ENCODE assay signal across 14 cellular contexts in the genomic region with DNA sequence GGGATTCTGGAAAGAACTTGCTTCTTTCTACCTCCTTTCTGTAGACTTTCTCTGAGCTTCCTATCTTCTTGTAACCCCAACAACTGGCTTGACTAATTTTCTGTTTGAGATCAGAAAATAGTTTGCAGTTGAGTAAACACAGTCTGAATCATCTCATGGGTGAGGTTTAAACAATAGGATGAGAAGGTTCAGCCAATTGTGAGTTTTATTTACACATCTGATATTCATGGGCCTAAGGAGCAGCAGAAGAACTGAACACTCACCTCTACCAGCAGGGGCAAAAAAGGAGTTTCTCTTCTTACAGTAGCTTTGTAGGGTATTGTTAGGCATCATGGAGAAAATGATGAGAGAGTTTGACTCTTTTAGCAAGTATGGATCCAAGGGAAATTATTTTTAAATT. TPM values are rescaled to one million over a fixed set of nuclear protein-coding genes. Genes with fewer than 3 reads are reported as not detected.
DNase-seq lines count a peak whose midpoint lies in the region; ATAC-seq, FAIRE-seq and TF ChIP-seq lines count a peak whose summit lies in the region.
"Had no signal": no experiment of that assay in that cellular context is flagged by ENCODE, and none has a peak within 500 bp of the region (broad histone marks: within the 10 kb centered on the region; RNA-seq: fewer than 3 reads in every experiment).

No MANE protein-coding gene starts in this region.

- no peak overlapping the region for H3K9ac ChIP-seq in HCT116 (ENCODE audit: low read length)
- no peak overlapping the region for H3K9ac ChIP-seq in astrocyte (ENCODE audit: low read length)

- H3K27ac Mint-ChIP-seq in astrocyte (ENCODE audit: unreplicated experiment) (no peak overlapping the region), Calu3 (ENCODE audit: unreplicated experiment) (no peak overlapping the region)
- H3K27ac Mint-ChIP-seq: activated CD8-positive, alpha-beta memory T cell treated with anti-CD3 and anti-CD28 coated beads, Interleukin-2, amount 10 ng/mL, durations not matched to agents 7 days and 5 days; IgD-negative memory B cell; stimulated activated memory B cell treated with anti-CD40 and anti-IgM and Interleukin-4, amounts not matched to agents 10 μg/mL and 1 μg/mL and 100 μg/mL, for 72 hours had no signal

- DNase-seq in HCT116 (ENCODE audit: low read depth, low spot score), result no peak
- peak; percentile 84 for DNase-seq in astrocyte (ENCODE audit: low read depth)
- peak; percentile 89 for DNase-seq in iris pigment epithelial cell (ENCODE audit: low read depth)
- DNase-seq in Calu3, result no peak
- no peak for DNase-seq in NOMO-1 treated with DMSO at 0.1 percent for 48 hours (lab: John Stamatoyannopoulos, UW; ENCODE audit: unreplicated experiment)
- DNase-seq: activated CD8-positive, alpha-beta memory T cell treated with anti-CD3 and anti-CD28 coated beads, Interleukin-2, amount 10 ng/mL, durations not matched to agents 7 days and 5 days; BE2C; T-helper 1 cell had no signal

- H3K4me1 ChIP-seq in ACC112 (ENCODE audit: control insufficient read depth, insufficient read depth, low read length, unreplicated experiment), result peaks cover 26% of the 10 kb centered on the region
- H3K4me1 ChIP-seq in HCT116 (ENCODE audit: control insufficient read depth in 1 of 2, insufficient read depth in 2 of 2, low read length in 2 of 2), result peaks cover 3 to 7% of the 10 kb centered on the region in 2 experiments; a peak in 1 of 4 replicates
- H3K4me1 ChIP-seq in astrocyte (ENCODE audit: insufficient read depth, low read length), result peaks cover 13% of the 10 kb centered on the region
- H3K4me1 ChIP-seq: BE2C had no signal

- peaks cover 3% of the 10 kb centered on the region for H3K9me3 Mint-ChIP-seq in astrocyte (ENCODE audit: unreplicated experiment)
- H3K9me3 Mint-ChIP-seq in Calu3 (ENCODE audit: low read depth, unreplicated experiment), result peaks cover 4% of the 10 kb centered on the region
- H3K9me3 Mint-ChIP-seq: brain; stimulated activated memory B cell treated with anti-CD40 and anti-IgM and Interleukin-4, amounts not matched to agents 10 μg/mL and 1 μg/mL and 100 μg/mL, for 72 hours had no signal

- peak; percentile 93 for FAIRE-seq in astrocyte (lab: Jason Lieb, UNC)

- BruUV-seq in HCT116 (replicated peaks; lab: Mats Ljungman, UMichigan) (no TSS peak), Calu3 (replicated peaks; lab: Mats Ljungman, UMichigan) (no TSS peak)

- no peaks in the 10 kb centered on the region for H3K9me2 ChIP-seq in HCT116 (ENCODE audit: insufficient read depth)

- ATAC-seq in HCT116 (no peak; the same call in 1 of the 2 replicates), GM18502 (IDR thresholded peaks at IDR 0.05; ENCODE audit: poor library complexity, unreplicated experiment) (no peak), GM21515 (IDR thresholded peaks at IDR 0.05; ENCODE audit: unreplicated experiment) (no peak)
- ATAC-seq: activated CD8-positive, alpha-beta memory T cell treated with anti-CD3 and anti-CD28 coated beads, Interleukin-2, amount 10 ng/mL, durations not matched to agents 7 days and 5 days; stimulated activated memory B cell treated with anti-CD40 and anti-IgM and Interleukin-4, amounts not matched to agents 10 μg/mL and 1 μg/mL and 100 μg/mL, for 72 hours had no signal

- no peaks in the 10 kb centered on the region for H3K9me3 ChIP-seq in HCT116 (ENCODE audit: control insufficient read depth in 1 of 2, insufficient read depth in 1 of 2, low read depth in 1 of 2, low read length in 2 of 2)
- H3K9me3 ChIP-seq in astrocyte (ENCODE audit: insufficient read depth, low read depth, low read length), result no peaks in the 10 kb centered on the region
- H3K9me3 ChIP-seq: BE2C had no signal

- H3K27me3 Mint-ChIP-seq in astrocyte (ENCODE audit: low read depth, unreplicated experiment), result no peaks in the 10 kb centered on the region
- H3K27me3 Mint-ChIP-seq in Calu3 (ENCODE audit: unreplicated experiment), result peaks cover 14% of the 10 kb centered on the region
- H3K27me3 Mint-ChIP-seq: brain had no signal

- H3K36me3 ChIP-seq in ACC112 (ENCODE audit: insufficient read depth, low read length), result no peaks in the 10 kb centered on the region
- no peaks in the 10 kb centered on the region for H3K36me3 ChIP-seq in HCT116 (ENCODE audit: control insufficient read depth in 1 of 2, insufficient read depth in 2 of 2, low read length in 2 of 2)
- no peaks in the 10 kb centered on the region for H3K36me3 ChIP-seq in astrocyte (ENCODE audit: insufficient read depth, low read length)
- H3K36me3 ChIP-seq: BE2C had no signal

- CTCF ChIA-PET in HCT116 (lab: Charles Lee), result no interaction called here
- CTCF ChIA-PET in Calu3 (lab: Charles Lee), result no interaction called here

- H3K4me3 ChIP-seq in ACC112 (ENCODE audit: low read depth, low read length) (no peak overlapping the region), HCT116 (replicated peaks in 1 of 2; ENCODE audit: low read depth in 1 of 2, low read length in 2 of 2) (no peak overlapping the region), astrocyte (ENCODE audit: insufficient read depth, low read depth, low read length) (no peak overlapping the region)

- POLR2A ChIA-PET in HCT116 (lab: Charles Lee), result no interaction called here

- no peaks in the 10 kb centered on the region for H3K79me2 ChIP-seq in ACC112 (ENCODE audit: control insufficient read depth, insufficient read depth, low read length, unreplicated experiment)
- no peaks in the 10 kb centered on the region for H3K79me2 ChIP-seq in HCT116 (ENCODE audit: insufficient read depth, low read length)
- H3K79me2 ChIP-seq in astrocyte (ENCODE audit: insufficient read depth, low read length), result no peaks in the 10 kb centered on the region

- H3K4me3 Mint-ChIP-seq in astrocyte (ENCODE audit: unreplicated experiment) (no peak overlapping the region), Calu3 (ENCODE audit: low read depth, unreplicated experiment) (no peak overlapping the region)
- H3K4me3 Mint-ChIP-seq: activated CD8-positive, alpha-beta memory T cell treated with anti-CD3 and anti-CD28 coated beads, Interleukin-2, amount 10 ng/mL, durations not matched to agents 7 days and 5 days; brain; IgD-negative memory B cell; stimulated activated memory B cell treated with anti-CD40 and anti-IgM and Interleukin-4, amounts not matched to agents 10 μg/mL and 1 μg/mL and 100 μg/mL, for 72 hours had no signal

- H3K36me3 Mint-ChIP-seq in astrocyte (ENCODE audit: low read depth, unreplicated experiment), result no peaks in the 10 kb centered on the region
- H3K36me3 Mint-ChIP-seq in Calu3 (ENCODE audit: insufficient read depth, unreplicated experiment), result no peaks in the 10 kb centered on the region
- H3K36me3 Mint-ChIP-seq: activated CD8-positive, alpha-beta memory T cell treated with anti-CD3 and anti-CD28 coated beads, Interleukin-2, amount 10 ng/mL, durations not matched to agents 7 days and 5 days; brain; stimulated activated memory B cell treated with anti-CD40 and anti-IgM and Interleukin-4, amounts not matched to agents 10 μg/mL and 1 μg/mL and 100 μg/mL, for 72 hours had no signal

- TF ChIP-seq POLR2A in HCT116 (IDR thresholded peaks at IDR 0.05; ENCODE audit: borderline replicate concordance, extremely low read depth, insufficient read depth, insufficient read length), result no peak

- TF ChIP-seq CTCF in HCT116 (IDR thresholded peaks at IDR 0.05 in 2 of 3, conservative IDR thresholded peaks at IDR 0.05 in 1 of 3; ENCODE audit: borderline replicate concordance in 1 of 3, insufficient read depth in 1 of 3, low read depth in 2 of 3, low read length in 2 of 3), result no peak; a peak in 1 of 6 replicates
- peak; percentile 30 for TF ChIP-seq CTCF in astrocyte (IDR thresholded peaks at IDR 0.05; ENCODE audit: insufficient read depth, low read depth, low read length)
- TF ChIP-seq CTCF in Calu3 (IDR thresholded peaks at IDR 0.05; ENCODE audit: unreplicated experiment), result no peak

- H3K27ac ChIP-seq in ACC112 (ENCODE audit: low read depth, low read length), result peak overlapping the region; percentile 77
- no peak overlapping the region for H3K27ac ChIP-seq in HCT116 (ENCODE audit: low read depth, low read length)
- peak overlapping the region; percentile 45 for H3K27ac ChIP-seq in astrocyte (ENCODE audit: low read depth, low read length)

- intact Hi-C loops in HCT116 (cut with micrococcal nuclease) (no loop called here), Calu3 (cut with micrococcal nuclease; ENCODE audit: unreplicated experiment) (no loop called here)

- H3K4me1 Mint-ChIP-seq in astrocyte (ENCODE audit: low read depth, unreplicated experiment) (peaks cover 6% of the 10 kb centered on the region), Calu3 (ENCODE audit: low read depth, unreplicated experiment) (no peaks in the 10 kb centered on the region)
- H3K4me1 Mint-ChIP-seq: activated CD8-positive, alpha-beta memory T cell treated with anti-CD3 and anti-CD28 coated beads, Interleukin-2, amount 10 ng/mL, durations not matched to agents 7 days and 5 days; brain; IgD-negative memory B cell; stimulated activated memory B cell treated with anti-CD40 and anti-IgM and Interleukin-4, amounts not matched to agents 10 μg/mL and 1 μg/mL and 100 μg/mL, for 72 hours had no signal

- H2AFZ ChIP-seq in ACC112 (ENCODE audit: low read length, unreplicated experiment) (peak overlapping the region; percentile 18), HCT116 (ENCODE audit: low read depth, low read length, poor library complexity, severe bottlenecking) (no peak overlapping the region), astrocyte (ENCODE audit: low read depth, low read length) (no peak overlapping the region)

- H3K27me3 ChIP-seq in ACC112 (ENCODE audit: insufficient read depth, low read length) (no peaks in the 10 kb centered on the region), HCT116 (ENCODE audit: insufficient read depth, low read length) (no peaks in the 10 kb centered on the region), astrocyte (ENCODE audit: insufficient read depth, low read length) (no peaks in the 10 kb centered on the region)
- H3K27me3 ChIP-seq: BE2C had no signal

- no peaks in the 10 kb centered on the region for H4K20me1 ChIP-seq in HCT116 (ENCODE audit: insufficient read depth)
- H4K20me1 ChIP-seq in astrocyte (ENCODE audit: insufficient read depth, low read length), result no peaks in the 10 kb centered on the region

- H3K4me2 ChIP-seq in HCT116 (ENCODE audit: low read length), result peak overlapping the region; percentile 2; the same call in 1 of the 2 replicates
- peak overlapping the region; percentile 41 for H3K4me2 ChIP-seq in astrocyte (ENCODE audit: low read length)

- no peak for TF ChIP-seq RAD21 in HCT116 (IDR thresholded peaks at IDR 0.05; ENCODE audit: low read depth)

- RAD21 ChIA-PET in HCT116 (lab: Charles Lee; ENCODE audit: low non-redundant PET in 1 of 2, low total read pairs in 2 of 2, uncharacterized antibody in 2 of 2, unreplicated experiment in 2 of 2), result no interaction called here

TF ChIP-seq in HCT116, 20 proteins besides CTCF, POLR2A, EP300 and RAD21 (continues in another document):
- TF ChIP-seq CBX3 (IDR thresholded peaks at IDR 0.05; ENCODE audit: low read depth) (no peak), FOSL1 (IDR thresholded peaks at IDR 0.05; ENCODE audit: low read depth) (no peak), TCF7L2 (IDR thresholded peaks at IDR 0.05; ENCODE audit: borderline replicate concordance, extremely low read depth, insufficient read depth, insufficient read length) (no peak)

RNA-seq across cellular contexts. Expression of gene DTWD1, which starts 54.2 kb away (rescaled TPM):
- total RNA-seq in HCT116 (2021; ENCODE audit: unreplicated experiment) (34.5 TPM), astrocyte (21.1 and 21.9 TPM in 2 replicates), Calu3 (2022) (21.4 and 23.1 TPM in 2 replicates)
- polyA plus RNA-seq in HCT116 (2012), result 9.6 and 16.4 TPM in 2 replicates

RNA-seq across cellular contexts. Expression of gene FAM227B, which starts 54.4 kb away (rescaled TPM):
- 6.9 TPM for total RNA-seq in HCT116 (2021; ENCODE audit: unreplicated experiment)
- polyA plus RNA-seq in HCT116 (2012), result 4.9 and 5.1 TPM in 2 replicates
- total RNA-seq in astrocyte, result 4.0 and 5.7 TPM in 2 replicates
- 1.9 and 2.2 TPM in 2 replicates for total RNA-seq in Calu3 (2022)

Comparison
In these comparisons a context has a peak if more than half of its experiments do, and no peak if none do; other contexts are left out.
1. DNase-seq: peak in astrocyte (single experiment) and iris pigment epithelial cell (single experiment); none in HCT116 (single experiment), Calu3 (single experiment) and NOMO-1 treated with DMSO at 0.1 percent for 48 hours (single experiment).